Comparison of ENCODE assay signal across 9 cellular contexts in genomic region chr5:150503977-150504620, GRCh38. TPM values are rescaled to one million over a fixed set of nuclear protein-coding genes. Genes with fewer than 3 reads are reported as not detected.
DNase-seq lines count a peak whose midpoint lies in the region; ATAC-seq, FAIRE-seq and TF ChIP-seq lines count a peak whose summit lies in the region.
"Had no signal": no experiment of that assay in that cellular context is flagged by ENCODE, and none has a peak within 500 bp of the region (broad histone marks: within the 10 kb centered on the region; RNA-seq: fewer than 3 reads in every experiment).

No MANE protein-coding gene starts in this region.

- 15% methylated on average over 8 of the region's 9 CpGs for WGBS in K562 (ENCODE audit: insufficient coverage, low coverage, missing lambda C conversion rate)
- 69% methylated on average over 9 of the region's 9 CpGs for WGBS in smooth muscle cell (ENCODE audit: low lambda C conversion rate)

- POLR2A ChIA-PET in K562 (lab: Yijun Ruan, JAX) = interaction anchor here (0.9 to 2.4 kb wide), 6 partner anchors 9 to 54 kb away, joined by 3 to 6 read pairs (median 4); no protein-coding TSS in a partner anchor

- peaks cover 6% of the 10 kb centered on the region for H3F3A ChIP-seq in smooth muscle cell (ENCODE audit: low read depth)

- in situ Hi-C loops in K562 (cut with MboI) = no loop called here

- no TSS peak for BruUV-seq in K562 (replicated peaks; lab: Mats Ljungman, UMichigan)

- intact Hi-C loops in K562 (cut with micrococcal nuclease) (no loop called here), kidney (cut with DNase I) (no loop called here)

- ATAC-seq in K562 (peak; percentile 75), HG03354 (IDR thresholded peaks at IDR 0.05; ENCODE audit: poor library complexity, severe bottlenecking, unreplicated experiment) (no peak)
- ATAC-seq: stimulated activated memory B cell treated with anti-CD40 and anti-IgM and Interleukin-4, amounts not matched to agents 10 μg/mL and 1 μg/mL and 100 μg/mL, for 72 hours had no signal

- no peaks in the 10 kb centered on the region for H3K9me3 ChIP-seq in K562 (replicated peaks; ENCODE audit: control insufficient read depth, insufficient read depth, low read depth, low read length)
- H3K9me3 ChIP-seq in kidney (ENCODE audit: control insufficient read depth in 1 of 2, low read length in 2 of 2) = no peaks in the 10 kb centered on the region
- H3K9me3 ChIP-seq in smooth muscle cell (replicated peaks; ENCODE audit: low read depth) = no peaks in the 10 kb centered on the region

- H3K36me3 ChIP-seq in K562 (ENCODE audit: control insufficient read depth, insufficient read depth, low read length) (no peaks in the 10 kb centered on the region), kidney (ENCODE audit: control insufficient read depth in 1 of 2, insufficient read depth in 2 of 2, low read length in 2 of 2) (peaks cover 0 to 2% of the 10 kb centered on the region in 2 donors), smooth muscle cell (ENCODE audit: low read depth) (no peaks in the 10 kb centered on the region)

- peaks cover 4% of the 10 kb centered on the region for H3K9me1 ChIP-seq in K562 (ENCODE audit: control insufficient read depth, insufficient read depth, low read length)

- DNase-seq in M059J (ENCODE audit: low read depth) (peak; percentile 65), K562 (ENCODE audit: extremely low read depth in 1 of 4, low spot score in 3 of 4) (peak in 3 of 4 experiments; percentile 42 to 79 (median 62)), kidney (peak; percentile 83), smooth muscle cell (lab: John Stamatoyannopoulos, UW; ENCODE audit: unreplicated experiment) (no peak), ureter (ENCODE audit: low spot score) (no peak), HT-29 (ENCODE audit: low spot score) (no peak), NK-92 (lab: John Stamatoyannopoulos, UW; ENCODE audit: unreplicated experiment) (no peak)

- peak; percentile 37 to 44; a peak in 3 of 4 replicates for TF ChIP-seq RAD21 in K562 (CRISPR knock-in tag; conservative IDR thresholded peaks at IDR 0.05 in 1 of 2, IDR thresholded peaks at IDR 0.05 in 1 of 2)

- TF ChIP-seq EP300 in K562 (IDR thresholded peaks at IDR 0.05; ENCODE audit: low read length) = no peak

- CTCF ChIA-PET in K562 (lab: Yijun Ruan, JAX; ENCODE audit: low intra/inter-chr PET ratio) = no interaction called here

- H2AFZ ChIP-seq in K562 (ENCODE audit: low read depth, low read length) = no peak overlapping the region
- no peak overlapping the region for H2AFZ ChIP-seq in smooth muscle cell (ENCODE audit: low read depth)

- H4K20me1 ChIP-seq in K562 (replicated peaks; ENCODE audit: control insufficient read depth, insufficient read depth, low read length) (peaks cover 61% of the 10 kb centered on the region), smooth muscle cell (ENCODE audit: low read depth) (peaks cover 100% of the 10 kb centered on the region)

- H3K9ac ChIP-seq in K562 (ENCODE audit: insufficient read depth in 1 of 2, low read depth in 2 of 2, low read length in 2 of 2) = peak overlapping the region in 1 of 2 experiments; percentile 68; a peak in 2 of 4 replicates
- peak overlapping the region in 1 of 2 donors; percentile 36 for H3K9ac ChIP-seq in kidney (ENCODE audit: low read length in 2 of 2)
- no peak overlapping the region for H3K9ac ChIP-seq in smooth muscle cell (ENCODE audit: low read depth)

- no peak overlapping the region for H3K27ac ChIP-seq in K562 (ENCODE audit: extremely low read depth, low read depth, low read length)
- H3K27ac ChIP-seq in kidney (ENCODE audit: low read depth in 2 of 2, low read length in 2 of 2) = peak overlapping the region; percentile 10 to 51
- peak overlapping the region; percentile 77 for H3K27ac ChIP-seq in smooth muscle cell (ENCODE audit: low read depth)

- no peak for TF ChIP-seq POLR2A in K562 (conservative IDR thresholded peaks at IDR 0.05)

- 0 out of 6 replicates have a peak, but pooled peaks of 1 of the 3 experiments have one; percentile 4 for TF ChIP-seq CTCF in K562 (IDR thresholded peaks at IDR 0.05 in 2 of 3, conservative IDR thresholded peaks at IDR 0.05 in 1 of 3; ENCODE audit: insufficient read depth in 2 of 3, low read depth in 1 of 3, low read length in 3 of 3)
- TF ChIP-seq CTCF in kidney (IDR thresholded peaks at IDR 0.05; ENCODE audit: borderline replicate concordance, extremely low read depth, insufficient read depth) = no peak
- no peak for TF ChIP-seq CTCF in smooth muscle cell (IDR thresholded peaks at IDR 0.05; ENCODE audit: borderline replicate concordance, insufficient read depth, poor library complexity, severe bottlenecking)

- H3K4me2 ChIP-seq in K562 (ENCODE audit: insufficient read depth, low read length) (peak overlapping the region; percentile 29; the same call in 1 of the 2 replicates), smooth muscle cell (peak overlapping the region; percentile 12)

- peaks cover 30 to 56% of the 10 kb centered on the region in 2 experiments for H3K4me1 ChIP-seq in K562 (replicated peaks in 1 of 2; ENCODE audit: control insufficient read depth in 2 of 2, insufficient read depth in 2 of 2, low read length in 2 of 2)
- peaks cover 62 to 68% of the 10 kb centered on the region in 2 donors for H3K4me1 ChIP-seq in kidney (ENCODE audit: control insufficient read depth in 1 of 2, insufficient read depth in 1 of 2, low read depth in 1 of 2, low read length in 2 of 2)
- H3K4me1 ChIP-seq in smooth muscle cell (ENCODE audit: low read depth) = peaks cover 67% of the 10 kb centered on the region

- H3K79me2 ChIP-seq in K562 (ENCODE audit: control insufficient read depth, insufficient read depth, low read length) (peaks cover 72% of the 10 kb centered on the region), smooth muscle cell (ENCODE audit: low read depth) (peaks cover 99% of the 10 kb centered on the region)

- no peak overlapping the region for H3K4me3 ChIP-seq in K562
- H3K4me3 ChIP-seq in kidney (ENCODE audit: low read length in 2 of 2) = no peak overlapping the region
- H3K4me3 ChIP-seq in smooth muscle cell = no peak overlapping the region

- peak; percentile 55 for FAIRE-seq in K562 (lab: Jason Lieb, UNC)
- FAIRE-seq in kidney (lab: Jason Lieb, UNC) = no peak

- H3K27me3 ChIP-seq in K562 (ENCODE audit: control insufficient read depth in 2 of 2, insufficient read depth in 2 of 2, low read length in 2 of 2) (no peaks in the 10 kb centered on the region), smooth muscle cell (ENCODE audit: low read depth) (no peaks in the 10 kb centered on the region)

TF ChIP-seq in K562, 482 proteins besides CTCF, POLR2A, EP300 and RAD21 (continues in another document):
- no peak for TF ChIP-seq ZFX (CRISPR knock-in tag; IDR thresholded peaks at IDR 0.05)

RNA-seq across cellular contexts. Expression of gene NDST1, which starts 3.8 kb away (rescaled TPM):
- 24.3 and 44.2 TPM in 2 replicates for total RNA-seq in M059J (2014; rRNA removed; shearing (Covaris generic))
- total RNA-seq in K562 (2011; cell fraction: chromatin; rRNA removed; ENCODE audit: low replicate concordance) = 39.5 and 84.3 TPM in 2 replicates
- total RNA-seq in K562 (2011; cell fraction: nucleolus; rRNA removed) = 40.4 and 42.6 TPM in 2 replicates
- 43.0 and 46.6 TPM in 2 replicates for total RNA-seq in K562 (2011; cell fraction: nucleoplasm; rRNA removed)
- total RNA-seq in K562 (2014; rRNA removed) = 14.0 and 15.3 TPM in 2 replicates
- 7.4 and 8.7 TPM in 2 replicates for total RNA-seq in K562 (2014; rRNA removed; fragmentation: Illumina TruSeq; extraction: Trizol)
- total RNA-seq in K562 (2015; rRNA removed; fragmentation: Illumina TruSeq; extraction: Trizol) = 9.9 and 11.5 TPM in 2 replicates
- 43.2 and 47.9 TPM in 2 replicates for total RNA-seq in K562 (2021)
- 9.7 and 17.1 TPM in 2 replicates for polyA plus RNA-seq in K562 (2011; rRNA removed)
- polyA plus RNA-seq in K562 (2011; cell fraction: cytosol; rRNA removed) = 13.1 and 18.3 TPM in 2 replicates
- 28.2 and 31.3 TPM in 2 replicates for polyA plus RNA-seq in K562 (2011; cell fraction: nucleus; rRNA removed)
- 14.9 and 22.7 TPM in 2 replicates for polyA plus RNA-seq in K562 (2012)
- 18.4 and 19.9 TPM in 2 replicates for polyA plus RNA-seq in K562 (2014; fragmentation: Illumina TruSeq; extraction: Trizol)
- under 1 TPM; 0.38 to 0.39 TPM for polyA plus RNA-seq in K562 (2014; fragmentation: Nextera tagmentation; extraction: Ambion mirVana)
- polyA plus RNA-seq in K562 (2014; rRNA removed) = 12.0 and 14.1 TPM in 2 replicates
- 14.5 and 17.3 TPM in 2 replicates for polyA minus RNA-seq in K562 (2011; rRNA and poly(A)+ RNA removed)
- polyA minus RNA-seq in K562 (2011; cell fraction: cytosol; rRNA and poly(A)+ RNA removed) = 19.3 and 27.4 TPM in 2 replicates
- 12.3 and 21.3 TPM in 2 replicates for polyA minus RNA-seq in K562 (2011; cell fraction: nucleus; rRNA and poly(A)+ RNA removed)
- total RNA-seq in kidney = 60.7 TPM
- 11.7 TPM for polyA plus RNA-seq in kidney (ENCODE audit: insufficient read depth, low read depth, low replicate concordance)
- 53.0 and 64.6 TPM in 2 replicates for total RNA-seq in smooth muscle cell
- polyA plus RNA-seq in smooth muscle cell = 32.4 and 42.1 TPM in 2 replicates
- total RNA-seq in ureter = 54.3 TPM
- total RNA-seq in HT-29 (2014; rRNA removed; shearing (Covaris generic)) = 6.9 and 11.0 TPM in 2 replicates

RNA-seq across cellular contexts. Expression of gene RPS14, which starts 54.6 kb away (rescaled TPM):
- total RNA-seq in M059J (2014; rRNA removed; shearing (Covaris generic)) = 1,412 and 1,643 TPM in 2 replicates
- 265 and 394 TPM in 2 replicates for total RNA-seq in K562 (2011; cell fraction: chromatin; rRNA removed; ENCODE audit: low replicate concordance)
- 818 and 919 TPM in 2 replicates for total RNA-seq in K562 (2011; cell fraction: nucleolus; rRNA removed)
- total RNA-seq in K562 (2011; cell fraction: nucleoplasm; rRNA removed) = 1,009 and 1,942 TPM in 2 replicates
- total RNA-seq in K562 (2014; rRNA removed) (3,004 and 3,238 TPM in 2 replicates), K562 (2014; rRNA removed; fragmentation: Illumina TruSeq; extraction: Trizol) (3,003 and 3,017 TPM in 2 replicates), K562 (2015; rRNA removed; fragmentation: Illumina TruSeq; extraction: Trizol) (2,679 and 2,873 TPM in 2 replicates), K562 (2021) (3,285 and 3,523 TPM in 2 replicates), kidney (1,504 TPM), smooth muscle cell (2,252 and 2,349 TPM in 2 replicates), ureter (2,344 TPM)
- polyA plus RNA-seq in K562 (2011; rRNA removed) (5,983 and 6,751 TPM in 2 replicates), K562 (2014; fragmentation: Illumina TruSeq; extraction: Trizol) (3,907 and 4,185 TPM in 2 replicates), K562 (2014; fragmentation: Nextera tagmentation; extraction: Ambion mirVana) (1,000 to 10,000 TPM; 1,824 to 2,512 TPM), K562 (2014; rRNA removed) (4,384 and 5,321 TPM in 2 replicates), kidney (ENCODE audit: insufficient read depth, low read depth, low replicate concordance) (1,994 TPM), smooth muscle cell (1,004 and 1,045 TPM in 2 replicates)
- polyA plus RNA-seq in K562 (2011; cell fraction: cytosol; rRNA removed) = 5,490 and 8,746 TPM in 2 replicates
- polyA plus RNA-seq in K562 (2011; cell fraction: nucleus; rRNA removed) = 1,361 and 2,299 TPM in 2 replicates
- polyA plus RNA-seq in K562 (2012) = 4,665 and 5,719 TPM in 2 replicates
- 3,342 and 3,929 TPM in 2 replicates for polyA minus RNA-seq in K562 (2011; rRNA and poly(A)+ RNA removed)
- 682 and 753 TPM in 2 replicates for polyA minus RNA-seq in K562 (2011; cell fraction: cytosol; rRNA and poly(A)+ RNA removed)
- 162 and 371 TPM in 2 replicates for polyA minus RNA-seq in K562 (2011; cell fraction: nucleus; rRNA and poly(A)+ RNA removed)
- 1,946 and 1,965 TPM in 2 replicates for total RNA-seq in HT-29 (2014; rRNA removed; shearing (Covaris generic))

Comparison
In these comparisons a context has a peak if more than half of its experiments do, and no peak if none do; other contexts are left out.
1. DNase-seq: peak in M059J (single experiment), K562 (3 of 4) and kidney (single experiment); none in smooth muscle cell (single experiment), ureter (single experiment), HT-29 (single experiment) and NK-92 (single experiment).